17 cellular contexts compared by ENCODE assay signal in genomic region chr18:13242797-13243196, GRCh38. TPM values are rescaled to one million over a fixed set of nuclear protein-coding genes. Genes with fewer than 3 reads are reported as not detected.
DNase-seq lines count a peak whose midpoint lies in the region; ATAC-seq and TF ChIP-seq lines count a peak whose summit lies in the region.
"Had no signal": no experiment of that assay in that cellular context is flagged by ENCODE, and none has a peak within 500 bp of the region (broad histone marks: within the 10 kb centered on the region; RNA-seq: fewer than 3 reads in every experiment).

No MANE protein-coding gene starts in this region.

- no peak overlapping the region for H3K4me3 ChIP-seq in H7 (ENCODE audit: insufficient read depth, low read depth, low read length)
- H3K4me3 ChIP-seq in coronary artery, result no peak overlapping the region
- no peak overlapping the region for H3K4me3 ChIP-seq in suprapubic skin
- H3K4me3 ChIP-seq: A549; BLaER1 treated with 17β-estradiol and CSF1 and Interleukin-3, amounts not matched to agents 10 nM and 100 nM had no signal

- H3K4me3 Mint-ChIP-seq in activated CD8-positive, alpha-beta memory T cell treated with anti-CD3 and anti-CD28 coated beads, Interleukin-2, amount 10 ng/mL, durations not matched to agents 7 days and 5 days, result no peak overlapping the region

- H3K9me3 Mint-ChIP-seq in activated CD8-positive, alpha-beta memory T cell treated with anti-CD3 and anti-CD28 coated beads, Interleukin-2, amount 10 ng/mL, durations not matched to agents 7 days and 5 days (ENCODE audit: low read depth), result no peaks in the 10 kb centered on the region

- TF ChIP-seq CTCF in coronary artery (IDR thresholded peaks at IDR 0.05) (no peak), suprapubic skin (IDR thresholded peaks at IDR 0.05) (no peak)

- H3K36me3 Mint-ChIP-seq in activated CD8-positive, alpha-beta memory T cell treated with anti-CD3 and anti-CD28 coated beads, Interleukin-2, amount 10 ng/mL, durations not matched to agents 7 days and 5 days, result no peaks in the 10 kb centered on the region

- H3K27me3 ChIP-seq in H7 (ENCODE audit: control insufficient read depth, insufficient read depth, low read length), result no peaks in the 10 kb centered on the region
- H3K27me3 ChIP-seq in suprapubic skin, result no peaks in the 10 kb centered on the region
- H3K27me3 ChIP-seq: BLaER1 treated with 17β-estradiol and CSF1 and Interleukin-3, amounts not matched to agents 10 nM and 100 nM had no signal

- WGBS in suprapubic skin, result 89% methylated on average over 5 of the region's 5 CpGs

- H3K4me1 Mint-ChIP-seq in activated CD8-positive, alpha-beta memory T cell treated with anti-CD3 and anti-CD28 coated beads, Interleukin-2, amount 10 ng/mL, durations not matched to agents 7 days and 5 days, result no peaks in the 10 kb centered on the region

- no peaks in the 10 kb centered on the region for H3K9me3 ChIP-seq in suprapubic skin
- H3K9me3 ChIP-seq: A549 had no signal

- H3K27me3 Mint-ChIP-seq in activated CD8-positive, alpha-beta memory T cell treated with anti-CD3 and anti-CD28 coated beads, Interleukin-2, amount 10 ng/mL, durations not matched to agents 7 days and 5 days, result no peaks in the 10 kb centered on the region

- no peak overlapping the region for H3K27ac Mint-ChIP-seq in activated CD8-positive, alpha-beta memory T cell treated with anti-CD3 and anti-CD28 coated beads, Interleukin-2, amount 10 ng/mL, durations not matched to agents 7 days and 5 days

- H3K27ac ChIP-seq in coronary artery (no peak overlapping the region), suprapubic skin (no peak overlapping the region)
- H3K27ac ChIP-seq: A549; BLaER1 treated with 17β-estradiol and CSF1 and Interleukin-3, amounts not matched to agents 10 nM and 100 nM had no signal

- H3K36me3 ChIP-seq in H7 (replicated peaks; ENCODE audit: control insufficient read depth, insufficient read depth, low read length) (no peaks in the 10 kb centered on the region), suprapubic skin (no peaks in the 10 kb centered on the region)

- no peaks in the 10 kb centered on the region for H3K4me1 ChIP-seq in suprapubic skin
- H3K4me1 ChIP-seq: A549 had no signal

- TF ChIP-seq EP300 in suprapubic skin (IDR thresholded peaks at IDR 0.05), result no peak

- TF ChIP-seq POLR2A in suprapubic skin (IDR thresholded peaks at IDR 0.05), result no peak
- no peak for TF ChIP-seq POLR2A in GM18505 (IDR thresholded peaks at IDR 0.05; ENCODE audit: borderline replicate concordance, extremely low read depth, insufficient read depth, insufficient read length)

- CTCF ChIA-PET in activated CD8-positive, alpha-beta memory T cell treated with anti-CD3 and anti-CD28 coated beads, Interleukin-2, amount 10 ng/mL, durations not matched to agents 7 days and 5 days (lab: Charles Lee), result no interaction called here

- ATAC-seq in activated CD8-positive, alpha-beta memory T cell treated with anti-CD3 and anti-CD28 coated beads, Interleukin-2, amount 10 ng/mL, durations not matched to agents 7 days and 5 days, result no peak
- ATAC-seq in GM18505 (IDR thresholded peaks at IDR 0.05; ENCODE audit: unreplicated experiment), result no peak
- ATAC-seq: A549 had no signal

- peak; percentile 20 for DNase-seq in activated CD8-positive, alpha-beta memory T cell treated with anti-CD3 and anti-CD28 coated beads, Interleukin-2, amount 50 U/mL, for 48 hours
- DNase-seq in activated CD8-positive, alpha-beta memory T cell treated with anti-CD3 and anti-CD28 coated beads, Interleukin-2, amount 10 ng/mL, durations not matched to agents 7 days and 5 days, result no peak
- peak; percentile 20 for DNase-seq in H7
- peak; percentile 71 for DNase-seq in coronary artery (ENCODE audit: low spot score)
- DNase-seq in suprapubic skin (ENCODE audit: low spot score in 2 of 2), result peak; percentile 19 to 52
- DNase-seq in activated gamma-delta T cell treated with Interleukin-2 at 50 U/mL for 16 hours, result no peak
- no peak for DNase-seq in NCI-H2029 treated with DMSO at 0.1 percent for 48 hours (lab: John Stamatoyannopoulos, UW)
- DNase-seq: GF-D8; KG1; NCI-H1048; NCI-H226; NCI-H526 treated with DMSO at 0.1 percent for 48 hours; NK-92 treated with Interleukin-12 subunit alpha and Interleukin-12 subunit beta, amount 100 ng/mL, for 24 hours; RPMI8226 had no signal

RNA-seq across cellular contexts. Expression of gene LDLRAD4, which starts 24.2 kb away (rescaled TPM):
- 10 to 100 TPM; 33.9 to 44.5 TPM for total RNA-seq in activated CD8-positive, alpha-beta memory T cell treated with anti-CD3 and anti-CD28 coated beads, Interleukin-2, amount 10 ng/mL, durations not matched to agents 7 days and 5 days
- 21.0 and 23.9 TPM in 2 replicates for total RNA-seq in H7 (2014; rRNA removed; shearing (Covaris generic))
- 10 to 100 TPM; 10.1 to 31.6 (median 15.1) TPM for total RNA-seq in suprapubic skin

Comparison
In these comparisons a context has a peak if more than half of its experiments do, and no peak if none do; other contexts are left out.
1. DNase-seq: peak in activated CD8-positive, alpha-beta memory T cell treated with anti-CD3 and anti-CD28 coated beads, Interleukin-2, amount 50 U/mL, for 48 hours (single experiment), H7 (single experiment), coronary artery (single experiment) and suprapubic skin (2 of 2); none in activated CD8-positive, alpha-beta memory T cell treated with anti-CD3 and anti-CD28 coated beads, Interleukin-2, amount 10 ng/mL, durations not matched to agents 7 days and 5 days (single experiment), activated gamma-delta T cell treated with Interleukin-2 at 50 U/mL for 16 hours (single experiment) and NCI-H2029 treated with DMSO at 0.1 percent for 48 hours (single experiment).